8 cellular contexts compared by ENCODE assay signal in genomic region chr17:13600475-13601316, GRCh38. TPM values are rescaled to one million over a fixed set of nuclear protein-coding genes. Genes with fewer than 3 reads are reported as not detected.
DNase-seq lines count a peak whose midpoint lies in the region; ATAC-seq and TF ChIP-seq lines count a peak whose summit lies in the region.

No MANE protein-coding gene starts in this region.

- 3% methylated on average over 61 to 100 of the region's 100 CpGs for WGBS in psoas muscle, 3 donors

- H3K4me1 ChIP-seq in psoas muscle: no peaks in the 10 kb centered on the region

- CTCF ChIA-PET in GM10248 (lab: Yijun Ruan, JAX): no interaction called here

- H3K27ac ChIP-seq in WERI-Rb-1 (no peak overlapping the region), psoas muscle (no peak overlapping the region)

- H3K36me3 ChIP-seq in WERI-Rb-1: no peaks in the 10 kb centered on the region
- H3K36me3 ChIP-seq in psoas muscle (ENCODE audit: insufficient read depth in 1 of 2, low read depth in 1 of 2): no peaks in the 10 kb centered on the region

- H3K9me3 ChIP-seq in WERI-Rb-1 (ENCODE audit: severe bottlenecking): no peaks in the 10 kb centered on the region
- H3K9me3 ChIP-seq in psoas muscle: no peaks in the 10 kb centered on the region

- intact Hi-C loops in left ventricle myocardium superior (cut with micrococcal nuclease): no loop called here
- intact Hi-C loops in psoas muscle (cut with DNase I): no loop called here

- H3K4me3 ChIP-seq in WERI-Rb-1 (ENCODE audit: low read depth, low read length): peak overlapping the region; percentile 63
- H3K4me3 ChIP-seq in psoas muscle: peak overlapping the region; percentile 59

- TF ChIP-seq CTCF in WERI-Rb-1 (IDR thresholded peaks at IDR 0.05; ENCODE audit: low read depth, low read length) (no peak), psoas muscle (IDR thresholded peaks at IDR 0.05) (no peak), GM10248 (IDR thresholded peaks at IDR 0.05; ENCODE audit: control extremely low read depth, extremely low read depth, low read depth, missing control alignments) (no peak)

- H3K27me3 ChIP-seq in WERI-Rb-1 (ENCODE audit: insufficient read depth, low read depth, severe bottlenecking) (peaks cover 8% of the 10 kb centered on the region), psoas muscle (ENCODE audit: insufficient read depth in 3 of 3, low read length in 2 of 3) (peaks cover 0 to 71% (median 13%) of the 10 kb centered on the region in 3 donors)

- POLR2A ChIA-PET in GM10248 (lab: Yijun Ruan, JAX): no interaction called here

- DNase-seq in ELR (ENCODE audit: low read depth) (peak; percentile 68), WERI-Rb-1 (peak; percentile 15), left ventricle myocardium superior (peak; percentile 26), psoas muscle (no peak), GM10248 (ENCODE audit: extremely low spot score) (no peak), AML-193 (lab: John Stamatoyannopoulos, UW) (no peak), SKM-1 (lab: John Stamatoyannopoulos, UW; ENCODE audit: unreplicated experiment) (no peak)

- ATAC-seq in left ventricle myocardium superior (peak; percentile 22), psoas muscle (no peak), HG03280 (IDR thresholded peaks at IDR 0.05; ENCODE audit: unreplicated experiment) (no peak)

RNA-seq across cellular contexts. Expression of gene HS3ST3A1, which starts 1.0 kb away (rescaled TPM):
- total RNA-seq in left ventricle myocardium superior: 0.57 TPM
- under 1 TPM in 3 of 4 donors, not detected in 1; 0.13 to 0.58 (median 0.22) TPM for total RNA-seq in psoas muscle
- under 1 TPM in 2 of 3 donors, not detected in 1; 0.44 to 0.64 TPM for polyA plus RNA-seq in psoas muscle

Comparison
In these comparisons a context has a peak if more than half of its experiments do, and no peak if none do; other contexts are left out.
1. DNase-seq: peak in ELR (single experiment), WERI-Rb-1 (single experiment) and left ventricle myocardium superior (single experiment); none in psoas muscle (0 of 2), GM10248 (single experiment), AML-193 (0 of 2) and SKM-1 (single experiment).